8 cellular contexts compared by ENCODE assay signal in the genomic region with DNA sequence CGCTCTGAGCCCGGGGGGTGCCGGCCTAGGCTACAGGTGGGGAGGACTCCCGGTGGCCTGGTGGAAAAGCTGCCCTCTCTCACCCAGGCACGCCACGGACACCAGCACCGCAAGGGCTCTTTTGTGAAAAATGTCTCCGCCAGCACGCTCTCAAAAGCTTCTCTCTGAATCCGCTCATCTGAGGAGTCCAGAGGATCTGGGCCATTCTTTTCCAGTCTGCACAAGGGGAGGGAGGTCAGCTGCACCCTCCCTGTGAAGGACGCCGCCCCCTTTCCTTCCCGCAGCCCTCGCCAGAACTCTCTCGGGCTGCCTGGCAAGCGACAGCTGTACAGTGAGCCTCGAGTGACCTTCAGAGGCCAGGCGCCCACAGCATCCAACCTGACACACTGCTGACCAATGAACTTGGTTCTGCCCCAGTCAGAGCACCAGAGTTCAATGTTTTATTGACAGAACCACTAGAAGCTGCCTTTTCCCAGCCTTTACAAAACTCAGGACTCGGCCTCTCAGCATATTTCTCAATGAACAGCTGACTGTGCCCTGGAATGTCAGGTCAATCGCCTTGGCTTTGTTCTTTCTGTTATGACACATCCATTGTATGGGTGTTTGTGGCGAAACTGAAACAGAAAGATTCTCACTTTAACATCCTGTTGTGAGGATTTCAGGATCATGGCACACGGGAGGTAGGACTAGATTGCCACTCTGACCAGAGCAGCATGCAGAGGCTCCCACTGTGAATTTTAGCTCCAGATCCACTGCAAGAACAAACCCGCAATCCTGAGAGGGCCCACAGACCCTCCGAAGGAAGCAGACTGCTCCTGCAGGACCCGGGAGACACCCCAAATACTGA. TPM values are rescaled to one million over a fixed set of nuclear protein-coding genes. Genes with fewer than 3 reads are reported as not detected.
DNase-seq lines count a peak whose midpoint lies in the region; ATAC-seq, FAIRE-seq and TF ChIP-seq lines count a peak whose summit lies in the region.

No MANE protein-coding gene starts in this region.

- H3F3A ChIP-seq in neural progenitor cell (ENCODE audit: low read depth) = peaks cover 15% of the 10 kb centered on the region

- H3K9me3 Mint-ChIP-seq in activated T-cell treated with anti-CD3 and anti-CD28 coated beads, Interleukin-2, amount 50 U/mL, for 72 hours = peaks cover 2 to 9% of the 10 kb centered on the region in 2 donors
- H3K9me3 Mint-ChIP-seq in neural progenitor cell = peaks cover 25% of the 10 kb centered on the region

- no peak overlapping the region for H3K27ac ChIP-seq in neural progenitor cell

- peak; percentile 67 for DNase-seq in G401 (ENCODE audit: low spot score)
- DNase-seq in activated T-cell treated with anti-CD3 and anti-CD28 coated beads, Interleukin-2, amount 50 U/mL, for 72 hours = no peak
- DNase-seq in frontal cortex (ENCODE audit: low spot score in 2 of 2) = peak; percentile 52 to 60
- peak; percentile 64 for DNase-seq in neural progenitor cell (ENCODE audit: low spot score)
- no peak for DNase-seq in NCI-H526 treated with DMSO at 0.1 percent for 48 hours (lab: John Stamatoyannopoulos, UW)
- DNase-seq in stimulated activated CD4-positive, alpha-beta T cell treated with anti-CD3 and anti-CD28 coated beads, Interleukin-12 subunit alpha, Interleukin-12 subunit beta, amount 100 ng/mL, for 4 hours = no peak

- H3K9me3 ChIP-seq in neural progenitor cell (ENCODE audit: low read depth) = no peaks in the 10 kb centered on the region

- no peaks in the 10 kb centered on the region for H3K27me3 Mint-ChIP-seq in activated T-cell treated with anti-CD3 and anti-CD28 coated beads, Interleukin-2, amount 50 U/mL, for 72 hours (ENCODE audit: low read depth)
- peaks cover 11% of the 10 kb centered on the region for H3K27me3 Mint-ChIP-seq in neural progenitor cell (ENCODE audit: insufficient read depth, low read depth)

- no peaks in the 10 kb centered on the region for H4K20me1 ChIP-seq in neural progenitor cell (ENCODE audit: low read depth)

- peaks cover 18% of the 10 kb centered on the region for H3K4me1 ChIP-seq in neural progenitor cell

- in situ Hi-C loops in G401 (cut with HindIII; ENCODE audit: low sequenced_read_pairs) = no loop called here

- H3K36me3 ChIP-seq in neural progenitor cell = no peaks in the 10 kb centered on the region

- peaks cover 86% of the 10 kb centered on the region for H3K4me1 Mint-ChIP-seq in activated T-cell treated with anti-CD3 and anti-CD28 coated beads, Interleukin-2, amount 50 U/mL, for 72 hours (ENCODE audit: low read depth)
- peaks cover 29% of the 10 kb centered on the region for H3K4me1 Mint-ChIP-seq in neural progenitor cell

- peak overlapping the region; percentile 80 for H3K4me3 ChIP-seq in neural progenitor cell

- no peaks in the 10 kb centered on the region for H3K79me2 ChIP-seq in neural progenitor cell (ENCODE audit: low read depth)

- peak overlapping the region; percentile 84 to 94 for H3K4me3 Mint-ChIP-seq in activated T-cell treated with anti-CD3 and anti-CD28 coated beads, Interleukin-2, amount 50 U/mL, for 72 hours
- peak overlapping the region; percentile 85 for H3K4me3 Mint-ChIP-seq in neural progenitor cell

- ATAC-seq in HG03342 (IDR thresholded peaks at IDR 0.05; ENCODE audit: unreplicated experiment) (peak; percentile 55), HG03039 (IDR thresholded peaks at IDR 0.05; ENCODE audit: unreplicated experiment) (no peak)
- peak; percentile 46 to 56 for ATAC-seq in activated T-cell treated with anti-CD3 and anti-CD28 coated beads, Interleukin-2, amount 50 U/mL, for 72 hours (replicated peaks in 1 of 2)

- no peak for FAIRE-seq in frontal cortex (lab: Jason Lieb, UNC)

- H3K4me2 ChIP-seq in neural progenitor cell = peak overlapping the region; percentile 97

- peak overlapping the region; percentile 62 for H2AFZ ChIP-seq in neural progenitor cell (replicated peaks)

- H3K9ac ChIP-seq in neural progenitor cell = no peak overlapping the region

- H3K36me3 Mint-ChIP-seq in activated T-cell treated with anti-CD3 and anti-CD28 coated beads, Interleukin-2, amount 50 U/mL, for 72 hours (ENCODE audit: insufficient read depth in 2 of 2) = peaks cover 7 to 9% of the 10 kb centered on the region in 2 donors
- H3K36me3 Mint-ChIP-seq in neural progenitor cell = no peaks in the 10 kb centered on the region

- H3K27ac Mint-ChIP-seq in activated T-cell treated with anti-CD3 and anti-CD28 coated beads, Interleukin-2, amount 50 U/mL, for 72 hours = peak overlapping the region; percentile 93
- peak overlapping the region; percentile 90 for H3K27ac Mint-ChIP-seq in neural progenitor cell

- TF ChIP-seq CTCF in neural progenitor cell (IDR thresholded peaks at IDR 0.05) = no peak

- H3K27me3 ChIP-seq in neural progenitor cell = peaks cover 40% of the 10 kb centered on the region

RNA-seq across cellular contexts. Expression of a gene that starts 26.7 kb away (rescaled TPM):
- 18.6 and 26.5 TPM in 2 replicates for total RNA-seq in G401 (2014; rRNA removed; shearing (Covaris generic))
- total RNA-seq in activated T-cell treated with anti-CD3 and anti-CD28 coated beads, Interleukin-2, amount 50 U/mL, for 72 hours = 10 to 100 TPM; 70.7 to 96.1 TPM
- total RNA-seq in frontal cortex (6.5 TPM), neural progenitor cell (ENCODE audit: low replicate concordance) (0.59 and 0.94 TPM in 2 replicates)

RNA-seq across cellular contexts. Expression of a gene that starts 34.8 kb away (rescaled TPM):
- total RNA-seq in G401 (2014; rRNA removed; shearing (Covaris generic)) = 0.06 TPM in 1 of 2 replicates, not detected in the other
- 100 to 1,000 TPM; 131 to 203 TPM for total RNA-seq in activated T-cell treated with anti-CD3 and anti-CD28 coated beads, Interleukin-2, amount 50 U/mL, for 72 hours
- 3.3 TPM for total RNA-seq in frontal cortex
- total RNA-seq in neural progenitor cell (ENCODE audit: low replicate concordance) = 9.4 and 14.5 TPM in 2 replicates

Comparison
In these comparisons a context has a peak if more than half of its experiments do, and no peak if none do; other contexts are left out.
1. DNase-seq: peak in G401 (single experiment), frontal cortex (2 of 2) and neural progenitor cell (single experiment); none in activated T-cell treated with anti-CD3 and anti-CD28 coated beads, Interleukin-2, amount 50 U/mL, for 72 hours (0 of 2), NCI-H526 treated with DMSO at 0.1 percent for 48 hours (single experiment) and stimulated activated CD4-positive, alpha-beta T cell treated with anti-CD3 and anti-CD28 coated beads, Interleukin-12 subunit alpha, Interleukin-12 subunit beta, amount 100 ng/mL, for 4 hours (single experiment).